2 cellular contexts compared by ENCODE assay signal in the genomic region with DNA sequence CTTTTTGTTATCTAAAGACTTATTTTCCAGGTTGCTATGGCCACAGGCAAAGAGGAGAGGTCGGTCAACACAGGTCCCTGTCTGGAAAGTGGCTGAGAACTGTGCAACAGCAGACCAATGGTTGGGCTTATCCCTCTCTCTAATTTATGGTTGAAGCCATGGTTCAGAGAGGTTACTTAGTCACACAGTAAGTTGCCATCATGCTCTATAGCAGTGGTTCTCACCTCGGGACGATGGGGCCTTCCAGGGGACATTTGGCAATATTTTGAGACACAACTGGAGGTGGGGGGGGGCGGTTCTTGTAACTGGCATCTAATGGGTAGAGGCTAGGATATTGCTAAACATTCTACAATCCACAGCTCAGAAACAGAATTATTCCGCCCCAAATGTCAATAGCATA.
TF ChIP-seq lines count a peak whose summit lies in the region.

No MANE protein-coding gene starts in this region.

TF ChIP-seq in SK-N-SH, 30 proteins besides CTCF, POLR2A, EP300 and RAD21 (continued from another document):
- TF ChIP-seq IRF3 (IDR thresholded peaks at IDR 0.05; ENCODE audit: low read depth, low read length) (no peak), YY1 (IDR thresholded peaks at IDR 0.05; ENCODE audit: low read depth) (no peak), NFIC (IDR thresholded peaks at IDR 0.05; ENCODE audit: borderline replicate concordance) (no peak)

TF ChIP-seq in SK-N-SH treated with all-trans-retinoic acid at 6 μM for 48 hours, 23 proteins besides CTCF, POLR2A, EP300 and RAD21:
- TF ChIP-seq, protein P1, sequence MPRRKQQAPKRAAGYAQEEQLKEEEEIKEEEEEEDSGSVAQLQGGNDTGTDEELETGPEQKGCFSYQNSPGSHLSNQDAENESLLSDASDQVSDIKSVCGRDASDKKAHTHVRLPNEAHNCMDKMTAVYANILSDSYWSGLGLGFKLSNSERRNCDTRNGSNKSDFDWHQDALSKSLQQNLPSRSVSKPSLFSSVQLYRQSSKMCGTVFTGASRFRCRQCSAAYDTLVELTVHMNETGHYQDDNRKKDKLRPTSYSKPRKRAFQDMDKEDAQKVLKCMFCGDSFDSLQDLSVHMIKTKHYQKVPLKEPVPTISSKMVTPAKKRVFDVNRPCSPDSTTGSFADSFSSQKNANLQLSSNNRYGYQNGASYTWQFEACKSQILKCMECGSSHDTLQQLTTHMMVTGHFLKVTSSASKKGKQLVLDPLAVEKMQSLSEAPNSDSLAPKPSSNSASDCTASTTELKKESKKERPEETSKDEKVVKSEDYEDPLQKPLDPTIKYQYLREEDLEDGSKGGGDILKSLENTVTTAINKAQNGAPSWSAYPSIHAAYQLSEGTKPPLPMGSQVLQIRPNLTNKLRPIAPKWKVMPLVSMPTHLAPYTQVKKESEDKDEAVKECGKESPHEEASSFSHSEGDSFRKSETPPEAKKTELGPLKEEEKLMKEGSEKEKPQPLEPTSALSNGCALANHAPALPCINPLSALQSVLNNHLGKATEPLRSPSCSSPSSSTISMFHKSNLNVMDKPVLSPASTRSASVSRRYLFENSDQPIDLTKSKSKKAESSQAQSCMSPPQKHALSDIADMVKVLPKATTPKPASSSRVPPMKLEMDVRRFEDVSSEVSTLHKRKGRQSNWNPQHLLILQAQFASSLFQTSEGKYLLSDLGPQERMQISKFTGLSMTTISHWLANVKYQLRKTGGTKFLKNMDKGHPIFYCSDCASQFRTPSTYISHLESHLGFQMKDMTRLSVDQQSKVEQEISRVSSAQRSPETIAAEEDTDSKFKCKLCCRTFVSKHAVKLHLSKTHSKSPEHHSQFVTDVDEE (CRISPR knock-in tag; IDR thresholded peaks at IDR 0.05) = no peak
- TF ChIP-seq CSDC2 (CRISPR knock-in tag; IDR thresholded peaks at IDR 0.05) (no peak), GLIS3 (CRISPR knock-in tag; IDR thresholded peaks at IDR 0.05) (no peak), CREB5 (CRISPR knock-in tag; IDR thresholded peaks at IDR 0.05; ENCODE audit: low read depth) (no peak), ZNF70 (CRISPR knock-in tag; IDR thresholded peaks at IDR 0.05) (no peak), PPARA (CRISPR knock-in tag; IDR thresholded peaks at IDR 0.05; ENCODE audit: borderline replicate concordance) (no peak), SNAI2 (CRISPR knock-in tag; IDR thresholded peaks at IDR 0.05) (no peak), ARNTL (CRISPR knock-in tag; IDR thresholded peaks at IDR 0.05; ENCODE audit: borderline replicate concordance, low read depth) (no peak), BACH2 (CRISPR knock-in tag; IDR thresholded peaks at IDR 0.05; ENCODE audit: borderline replicate concordance) (no peak), OSR1 (CRISPR knock-in tag; IDR thresholded peaks at IDR 0.05) (no peak), RARB (CRISPR knock-in tag; IDR thresholded peaks at IDR 0.05) (no peak), TOX (CRISPR knock-in tag; IDR thresholded peaks at IDR 0.05; ENCODE audit: borderline replicate concordance) (no peak), ZC3H10 (CRISPR knock-in tag; IDR thresholded peaks at IDR 0.05) (no peak), ISL1 (CRISPR knock-in tag; IDR thresholded peaks at IDR 0.05) (no peak), TCF4 (CRISPR knock-in tag; IDR thresholded peaks at IDR 0.05; ENCODE audit: borderline replicate concordance) (no peak)
- TF ChIP-seq, protein P2, sequence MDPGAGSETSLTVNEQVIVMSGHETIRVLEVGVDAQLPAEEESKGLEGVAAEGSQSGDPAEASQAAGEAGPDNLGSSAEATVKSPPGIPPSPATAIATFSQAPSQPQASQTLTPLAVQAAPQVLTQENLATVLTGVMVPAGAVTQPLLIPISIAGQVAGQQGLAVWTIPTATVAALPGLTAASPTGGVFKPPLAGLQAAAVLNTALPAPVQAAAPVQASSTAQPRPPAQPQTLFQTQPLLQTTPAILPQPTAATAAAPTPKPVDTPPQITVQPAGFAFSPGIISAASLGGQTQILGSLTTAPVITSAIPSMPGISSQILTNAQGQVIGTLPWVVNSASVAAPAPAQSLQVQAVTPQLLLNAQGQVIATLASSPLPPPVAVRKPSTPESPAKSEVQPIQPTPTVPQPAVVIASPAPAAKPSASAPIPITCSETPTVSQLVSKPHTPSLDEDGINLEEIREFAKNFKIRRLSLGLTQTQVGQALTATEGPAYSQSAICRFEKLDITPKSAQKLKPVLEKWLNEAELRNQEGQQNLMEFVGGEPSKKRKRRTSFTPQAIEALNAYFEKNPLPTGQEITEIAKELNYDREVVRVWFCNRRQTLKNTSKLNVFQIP (CRISPR knock-in tag; IDR thresholded peaks at IDR 0.05; ENCODE audit: borderline replicate concordance, low read depth) = no peak
